In the genomic region with DNA sequence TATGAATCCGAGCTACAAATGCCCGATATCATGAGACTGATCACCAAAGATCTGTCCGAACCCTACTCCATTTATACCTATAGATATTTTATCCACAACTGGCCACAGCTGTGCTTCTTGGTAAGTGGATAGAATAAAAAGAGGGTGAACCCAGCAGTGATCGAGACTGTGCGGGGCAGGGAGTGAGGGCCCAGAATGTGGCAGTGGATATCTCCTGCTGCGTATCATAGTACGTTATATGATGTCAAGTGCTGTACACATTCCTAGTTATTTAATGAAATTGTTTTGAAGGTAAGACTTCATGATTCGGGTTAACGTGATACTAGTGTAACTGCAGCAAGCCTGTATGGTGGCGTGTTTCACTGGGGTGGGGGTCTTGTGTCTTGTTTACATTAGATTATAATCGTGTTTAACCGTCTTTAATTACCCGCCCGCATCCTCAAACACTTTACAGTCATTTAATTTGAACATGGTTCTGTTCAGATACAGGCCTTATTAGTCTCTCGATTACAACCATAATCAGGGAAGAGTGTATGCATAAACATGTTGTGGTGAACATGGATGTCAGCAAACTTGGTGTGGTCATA, we compare ENCODE assay signal across 8 cellular contexts. TPM values are rescaled to one million over a fixed set of nuclear protein-coding genes. Genes with fewer than 3 reads are reported as not detected.
DNase-seq lines count a peak whose midpoint lies in the region; ATAC-seq and TF ChIP-seq lines count a peak whose summit lies in the region.

No MANE protein-coding gene starts in this region.

- H3K36me3 Mint-ChIP-seq in effector memory CD8-positive, alpha-beta T cell (ENCODE audit: insufficient read depth), result peaks cover 32% of the 10 kb centered on the region
- H3K36me3 Mint-ChIP-seq in neural crest cell (ENCODE audit: low read depth), result peaks cover 3% of the 10 kb centered on the region

- H3K27me3 Mint-ChIP-seq in effector memory CD8-positive, alpha-beta T cell, result no peaks in the 10 kb centered on the region
- no peaks in the 10 kb centered on the region for H3K27me3 Mint-ChIP-seq in neural crest cell (ENCODE audit: low read depth)

- POLR2A ChIA-PET in OCI-LY7 (lab: Charles Lee), result interaction anchor here (0.5 to 1.5 kb wide), 4 partner anchors 19 to 827 kb away, joined by 3 to 7 read pairs (median 4); no protein-coding TSS in a partner anchor

- peaks cover 29% of the 10 kb centered on the region for H3K4me1 ChIP-seq in OCI-LY7 (ENCODE audit: insufficient read depth, low read length, poor library complexity, severe bottlenecking)

- H3K4me1 Mint-ChIP-seq in effector memory CD8-positive, alpha-beta T cell (ENCODE audit: low read depth in 2 of 2), result peaks cover 19 to 45% of the 10 kb centered on the region in 2 donors
- H3K4me1 Mint-ChIP-seq in neural crest cell, result peaks cover 37% of the 10 kb centered on the region

- H3K9me3 ChIP-seq in OCI-LY7 (ENCODE audit: low read length), result no peaks in the 10 kb centered on the region

- H3K4me2 ChIP-seq in OCI-LY7 (ENCODE audit: low read length), result peak overlapping the region; percentile 93

- CTCF ChIA-PET in OCI-LY7 (lab: Charles Lee; ENCODE audit: unreplicated experiment), result no interaction called here

- no peaks in the 10 kb centered on the region for H3K9me2 ChIP-seq in OCI-LY7 (ENCODE audit: insufficient read depth, low read length)

- no peaks in the 10 kb centered on the region for H3K9me3 Mint-ChIP-seq in effector memory CD8-positive, alpha-beta T cell
- H3K9me3 Mint-ChIP-seq in neural crest cell, result no peaks in the 10 kb centered on the region

- peaks cover 49% of the 10 kb centered on the region for H3K79me2 ChIP-seq in OCI-LY7 (ENCODE audit: insufficient read depth, low read depth, low read length)

- in situ Hi-C loops in ACHN (cut with HindIII; ENCODE audit: low pct_ligation_motif_present, low pct_unique_long_range_greater_than_20kb, low sequenced_read_pairs), result no loop called here

- no peak overlapping the region for H2AFZ ChIP-seq in OCI-LY7 (ENCODE audit: low read length)

- H3K36me3 ChIP-seq in OCI-LY7 (ENCODE audit: insufficient read depth, low read length), result peaks cover 34% of the 10 kb centered on the region

- TF ChIP-seq CTCF in GM12875 (IDR thresholded peaks at IDR 0.05; ENCODE audit: borderline replicate concordance, insufficient read depth, low read depth, low read length) (no peak), OCI-LY7 (conservative IDR thresholded peaks at IDR 0.05; ENCODE audit: low read length) (no peak), neural crest cell (conservative IDR thresholded peaks at IDR 0.05) (no peak)

- no TSS peak for BruUV-seq in OCI-LY7 (replicated peaks; lab: Mats Ljungman, UMichigan)

- ATAC-seq in effector memory CD8-positive, alpha-beta T cell (replicated peaks), result no peak
- no peak for ATAC-seq in HG03025 (IDR thresholded peaks at IDR 0.05; ENCODE audit: low FRiP score, unreplicated experiment)
- ATAC-seq in HG03175 (IDR thresholded peaks at IDR 0.05; ENCODE audit: unreplicated experiment), result no peak

- DNase-seq in OCI-LY7 (ENCODE audit: low spot score), result peak; percentile 11
- peak in 1 of 3 experiments; percentile 3 for DNase-seq in effector memory CD8-positive, alpha-beta T cell
- DNase-seq in neural crest cell (ENCODE audit: low read depth, low spot score), result no peak
- DNase-seq in OCI-M2 (lab: John Stamatoyannopoulos, UW; ENCODE audit: unreplicated experiment), result no peak
- no peak for DNase-seq in ACHN

- peak overlapping the region; percentile 95 to 97 for H3K4me3 Mint-ChIP-seq in effector memory CD8-positive, alpha-beta T cell
- peak overlapping the region; percentile 89 for H3K4me3 Mint-ChIP-seq in neural crest cell

- H3K27ac Mint-ChIP-seq in effector memory CD8-positive, alpha-beta T cell, result peak overlapping the region; percentile 22 to 97
- H3K27ac Mint-ChIP-seq in neural crest cell (ENCODE audit: unreplicated experiment), result peak overlapping the region; percentile 10

- intact Hi-C loops in OCI-LY7 (cut with micrococcal nuclease; ENCODE audit: unreplicated experiment), result loop anchor here (1.0 to 5.0 kb wide), 6 partner anchors 73 to 1809 kb away; a partner anchor contains a TSS

- no peak overlapping the region for H3K27ac ChIP-seq in OCI-LY7 (ENCODE audit: low read depth, low read length, poor library complexity, severe bottlenecking)

- H4K20me1 ChIP-seq in OCI-LY7 (ENCODE audit: insufficient read depth, low read length), result peaks cover 21% of the 10 kb centered on the region

- H3K4me3 ChIP-seq in GM12875 (ENCODE audit: low read depth, low read length) (peak overlapping the region; percentile 75), OCI-LY7 (ENCODE audit: low read depth, low read length, poor library complexity, severe bottlenecking) (peak overlapping the region; percentile 84)

RNA-seq across cellular contexts. Expression of a gene that starts 1.3 kb away (rescaled TPM):
- 7.3 and 7.4 TPM in 2 replicates for total RNA-seq in OCI-LY7 (2014; rRNA removed; shearing (Covaris generic))
- 15.0 and 18.1 TPM in 2 replicates for total RNA-seq in OCI-LY7 (2022)
- 15.7 and 17.0 TPM in 2 replicates for total RNA-seq in neural crest cell
